Comparison of ENCODE assay signal across 21 cellular contexts in the genomic region with DNA sequence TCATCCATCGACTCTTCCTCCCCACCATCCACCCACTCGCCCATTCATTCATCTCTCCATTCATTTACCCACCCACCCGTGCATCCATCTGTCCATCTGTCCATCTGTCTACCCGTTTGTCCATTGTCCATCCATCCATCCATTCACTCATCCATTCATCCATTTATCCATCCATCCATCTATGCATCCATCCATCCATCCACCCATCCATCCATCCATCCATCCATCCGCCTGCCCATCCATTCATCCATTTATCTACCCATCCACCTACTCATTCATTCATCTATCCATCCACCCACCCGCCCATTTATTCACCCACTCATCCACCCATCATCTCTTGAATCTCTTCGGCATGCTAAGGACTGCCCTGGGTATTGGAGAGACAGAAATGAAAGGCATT.
"Had no signal": no experiment of that assay in that cellular context is flagged by ENCODE, and none has a peak within 500 bp of the region (broad histone marks: within the 10 kb centered on the region; RNA-seq: fewer than 3 reads in every experiment).

No MANE protein-coding gene starts in this region.

- H3K36me3 ChIP-seq: adrenal gland, left lung, thyroid gland had no signal

- H3K27me3 Mint-ChIP-seq: activated naive CD8-positive, alpha-beta T cell had no signal

- H3K27me3 ChIP-seq: adrenal gland, hepatocyte, left lung, thyroid gland had no signal

- H3K27ac Mint-ChIP-seq: activated naive CD8-positive, alpha-beta T cell; activated T-helper 2 cell treated with anti-CD3 and anti-CD28 coated beads, Interferon-gamma antibody, Interleukin-2, Interleukin-4, amounts not matched to agents 10 μg/mL and 5 μg/mL and 100 μg/mL, durations not matched to agents 14 hours and 24 hours and 36 hours; immature natural killer cell; natural killer cell; progenitor cell of endocrine pancreas had no signal

- H3K9me3 ChIP-seq: adrenal gland, left lung, thyroid gland had no signal

- H3K27ac ChIP-seq: epithelial cell of prostate, hepatocyte, left lung had no signal

- H3K36me3 Mint-ChIP-seq: activated naive CD8-positive, alpha-beta T cell; immature natural killer cell; natural killer cell had no signal

- DNase-seq: activated naive CD4-positive, alpha-beta T cell; activated T-cell treated with anti-CD3 and anti-CD28 coated beads, Interleukin-2, amount 50 U/mL, for 1 hour; adrenal gland; cerebellar nuclear complex; foreskin melanocyte; glutamatergic neuron; immature natural killer cell; kidney glomerular epithelial cell; left lung; natural killer cell; retina; stimulated activated CD4-positive, alpha-beta T cell treated with anti-CD3 and anti-CD28 coated beads, Interleukin-2, amount 100 ng/mL, for 48 hours; stimulated activated CD8-positive, alpha-beta memory T cell treated with anti-CD3 and anti-CD28 coated beads, Interleukin-4, amount 100 ng/mL, for 48 hours; stimulated activated naive CD4-positive, alpha-beta T cell; T-helper 1 cell; thyroid gland had no signal

- H3K9me3 Mint-ChIP-seq: activated T-helper 2 cell treated with anti-CD3 and anti-CD28 coated beads, Interferon-gamma antibody, Interleukin-2, Interleukin-4, amounts not matched to agents 10 μg/mL and 5 μg/mL and 100 μg/mL, durations not matched to agents 14 hours and 24 hours and 36 hours; immature natural killer cell; natural killer cell had no signal

- H3K4me1 Mint-ChIP-seq: immature natural killer cell, natural killer cell had no signal

- ATAC-seq: left lung, natural killer cell had no signal

- H3K4me3 Mint-ChIP-seq: activated naive CD8-positive, alpha-beta T cell; immature natural killer cell; natural killer cell had no signal

- H3K4me3 ChIP-seq: adrenal gland, hepatocyte, left lung, thyroid gland had no signal
